Comparison of ENCODE assay signal across 13 cellular contexts in genomic region chr1:10229903-10230302, GRCh38. TPM values are rescaled to one million over a fixed set of nuclear protein-coding genes. Genes with fewer than 3 reads are reported as not detected.
A peak's percentile ranks its signal among the peaks of the same experiment; 100 is the strongest.
DNase-seq lines count a peak whose midpoint lies in the region; ATAC-seq and TF ChIP-seq lines count a peak whose summit lies in the region.
"Had no signal": no experiment of that assay in that cellular context is flagged by ENCODE, and none has a peak within 500 bp of the region (broad histone marks: within the 10 kb centered on the region; RNA-seq: fewer than 3 reads in every experiment).

No MANE protein-coding gene starts in this region.

- H3K27me3 ChIP-seq in GM23248 (replicated peaks; ENCODE audit: insufficient read depth) = no peaks in the 10 kb centered on the region
- H3K27me3 ChIP-seq in gastrocnemius medialis = no peaks in the 10 kb centered on the region

- peak; percentile 33 for ATAC-seq in left colon
- peak in 1 of 2 donors; percentile 14 for ATAC-seq in gastrocnemius medialis
- ATAC-seq in HG03025 (IDR thresholded peaks at IDR 0.05; ENCODE audit: low FRiP score, unreplicated experiment) = no peak
- ATAC-seq: A549; CD8-positive, alpha-beta T cell had no signal

- H3K79me2 ChIP-seq in GM23248 (ENCODE audit: insufficient read depth) = peaks cover 100% of the 10 kb centered on the region

- CTCF ChIA-PET in HEK293T (lab: Yijun Ruan, JAX) = no interaction called here

- H3K27ac ChIP-seq in GM23248 (no peak overlapping the region), gastrocnemius medialis (peak overlapping the region; percentile 46 to 99 (median 58))
- H3K27ac ChIP-seq: A549 had no signal

- 95 to 97% methylated on average over 5 of the region's 5 CpGs for WGBS in GM23248 (ENCODE audit: low coverage in 1 of 2, low lambda C conversion rate in 2 of 2, missing lambda C conversion rate in 2 of 2), 2 experiments

- H3K4me1 ChIP-seq in GM23248 (ENCODE audit: insufficient read depth) (peaks cover 29% of the 10 kb centered on the region; the same call in 1 of the 2 replicates), gastrocnemius medialis (peaks cover 42 to 51% of the 10 kb centered on the region in 2 donors)
- H3K4me1 ChIP-seq: A549 had no signal

- TF ChIP-seq CTCF in gastrocnemius medialis (IDR thresholded peaks at IDR 0.05 in 4 of 5, conservative IDR thresholded peaks at IDR 0.05 in 1 of 5) = no peak

- intact Hi-C loops in left colon (cut with DNase I, micrococcal nuclease) (no loop called here), gastrocnemius medialis (cut with DNase I; ENCODE audit: low total_unique reads) (no loop called here)

- H3K4me2 ChIP-seq in GM23248 (ENCODE audit: unreplicated experiment) = peak overlapping the region; percentile 30
- H3K4me2 ChIP-seq: A549 had no signal

- H3K4me3 ChIP-seq in GM23248 = no peak overlapping the region
- no peak overlapping the region for H3K4me3 ChIP-seq in gastrocnemius medialis
- H3K4me3 ChIP-seq: A549 had no signal

- H3F3A ChIP-seq in GM23248 (ENCODE audit: insufficient read depth) = peaks cover 35% of the 10 kb centered on the region; the same call in 1 of the 2 replicates

- no peak for DNase-seq in GM23248
- no peak for DNase-seq in HEK293T (ENCODE audit: extremely low spot score)
- DNase-seq in left colon = no peak
- DNase-seq in gastrocnemius medialis = peak in 1 of 2 donors; percentile 4
- DNase-seq in NCI-H446 (lab: John Stamatoyannopoulos, UW) = no peak
- DNase-seq: CD8-positive, alpha-beta T cell; COR-L47; DMS153; DMS79 treated with DMSO at 0.1 percent for 48 hours; GOT3; H9 had no signal

- H4K20me1 ChIP-seq in GM23248 (ENCODE audit: insufficient read depth) = peaks cover 30% of the 10 kb centered on the region

- H3K36me3 ChIP-seq in GM23248 (ENCODE audit: low read depth) (no peaks in the 10 kb centered on the region), gastrocnemius medialis (peaks cover 0 to 10% of the 10 kb centered on the region in 2 donors)

- POLR2A ChIA-PET in HEK293T (lab: Yijun Ruan, JAX) = no interaction called here

- no peak overlapping the region for H2AFZ ChIP-seq in GM23248

- no peak overlapping the region for H3K9ac ChIP-seq in GM23248

- no peaks in the 10 kb centered on the region for H3K9me3 ChIP-seq in GM23248 (ENCODE audit: low read depth)
- H3K9me3 ChIP-seq in gastrocnemius medialis = no peaks in the 10 kb centered on the region
- H3K9me3 ChIP-seq: A549 had no signal

- no peak for TF ChIP-seq POLR2A in gastrocnemius medialis (IDR thresholded peaks at IDR 0.05)

- no peaks in the 10 kb centered on the region for H3K9me2 ChIP-seq in GM23248 (ENCODE audit: insufficient read depth)

- in situ Hi-C loops in GM23248 (cut with MboI) = no loop called here
- in situ Hi-C loops in gastrocnemius medialis (cut with MboI; ENCODE audit: low sequenced_read_pairs in 4 of 4) = no loop called here

TF ChIP-seq in HEK293T, 16 proteins besides CTCF, POLR2A, EP300 and RAD21:
- TF ChIP-seq PKNOX1 (IDR thresholded peaks at IDR 0.05) = no peak
- TF ChIP-seq ZNF384 (IDR thresholded peaks at IDR 0.05) = 0 out of 2 replicates have a peak, but pooled peaks have one; percentile 12

RNA-seq across cellular contexts. Expression of gene KIF1B, which starts 19.5 kb away (rescaled TPM):
- 24.8 and 25.8 TPM in 2 replicates for total RNA-seq in GM23248 (2014; rRNA removed; shearing (Covaris generic))
- polyA plus RNA-seq in GM23248 (2016; fragmentation: Nextera tagmentation; extraction: Ambion mirVana) = 14.7 and 14.8 TPM in 2 replicates
- total RNA-seq in left colon (10 to 100 TPM; 44.6 to 45.3 TPM), gastrocnemius medialis (100 to 1,000 TPM; 203 to 445 (median 306) TPM)
